Comparison of ENCODE assay signal across 12 cellular contexts in the genomic region with DNA sequence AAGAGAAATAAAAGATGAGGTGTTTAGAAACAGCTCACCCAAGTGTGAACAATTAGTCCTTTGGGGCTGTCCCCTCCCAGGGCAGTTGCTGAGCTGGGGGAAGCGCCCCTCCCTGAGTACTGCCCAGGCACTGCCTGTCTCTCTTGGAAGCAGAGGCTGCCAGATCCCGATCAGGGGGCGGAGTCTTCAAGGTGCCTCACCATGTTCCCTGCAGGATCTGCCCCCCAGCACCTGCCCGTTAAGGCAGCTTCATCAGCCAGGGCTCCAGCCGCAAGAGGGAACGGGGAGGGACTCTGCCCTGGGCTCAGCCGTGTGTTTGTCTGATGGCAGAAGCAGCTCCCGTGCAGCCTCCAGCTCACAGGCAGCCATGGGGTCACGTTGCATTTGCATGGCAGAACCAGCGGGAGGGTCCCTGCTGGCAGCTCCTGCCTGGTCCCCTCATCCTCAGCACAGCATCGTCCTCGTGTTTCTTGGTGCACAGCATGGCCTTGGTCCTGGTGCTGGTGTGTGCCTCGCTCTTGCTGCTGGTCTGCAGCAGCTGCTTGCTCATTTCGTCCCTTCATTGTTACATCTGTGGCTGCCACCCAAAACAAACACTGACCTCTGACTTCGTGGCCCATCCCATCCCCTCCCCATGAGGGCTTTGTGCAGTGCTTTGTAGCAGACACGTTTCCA. TPM values are rescaled to one million over a fixed set of nuclear protein-coding genes. Genes with fewer than 3 reads are reported as not detected.
DNase-seq lines count a peak whose midpoint lies in the region; ATAC-seq, FAIRE-seq and TF ChIP-seq lines count a peak whose summit lies in the region.
"Had no signal": no experiment of that assay in that cellular context is flagged by ENCODE, and none has a peak within 500 bp of the region (broad histone marks: within the 10 kb centered on the region; RNA-seq: fewer than 3 reads in every experiment).

No MANE protein-coding gene starts in this region.

- no peak for TF ChIP-seq RAD21 in H1 (IDR thresholded peaks at IDR 0.05 in 1 of 2, conservative IDR thresholded peaks at IDR 0.05 in 1 of 2; ENCODE audit: low read depth in 2 of 2, low read length in 2 of 2)

- no peak overlapping the region for H2BK120ac ChIP-seq in H1 (replicated peaks; ENCODE audit: low read depth, low read length)

- no peak overlapping the region for H3K56ac ChIP-seq in H1 (replicated peaks; ENCODE audit: insufficient read length, low read depth, low read length)

- TF ChIP-seq POLR2A in H1 (IDR thresholded peaks at IDR 0.05; ENCODE audit: control extremely low read depth in 1 of 2, low read depth in 2 of 2, low read length in 2 of 2): no peak

- 29% methylated on average over 16 of the region's 16 CpGs; no CpG with 5 or more reads in 1 of the 2 experiments for WGBS in H1 (ENCODE audit: extremely low coverage in 1 of 2, insufficient coverage in 1 of 2, insufficient read length in 1 of 2, insufficient replicate concordance in 2 of 2, low coverage in 1 of 2, low lambda C conversion rate in 2 of 2, missing lambda C conversion rate in 1 of 2), 2 experiments
- 8 to 23% (median 14%) methylated on average over 16 of the region's 16 CpGs for WGBS in psoas muscle, 3 donors

- no peak overlapping the region for H3K4ac ChIP-seq in H1 (replicated peaks; ENCODE audit: insufficient read length, low read depth, low read length)

- H3K14ac ChIP-seq in H1 (ENCODE audit: insufficient read length): no peak overlapping the region

- peak overlapping the region; percentile 11; the same call in 1 of the 2 replicates for H4K8ac ChIP-seq in H1 (ENCODE audit: extremely low read depth, insufficient read depth, low read length)

- H3K23me2 ChIP-seq in H1 (ENCODE audit: low read depth, low read length): peaks cover 6% of the 10 kb centered on the region

- no peak overlapping the region for H3K4me3 Mint-ChIP-seq in type B pancreatic cell
- H3K4me3 Mint-ChIP-seq: activated naive CD8-positive, alpha-beta T cell had no signal

- H2BK12ac ChIP-seq in H1 (ENCODE audit: low read depth, low read length): peak overlapping the region; percentile 63; the same call in 1 of the 2 replicates

- TF ChIP-seq EP300 in H1 (IDR thresholded peaks at IDR 0.05; ENCODE audit: borderline replicate concordance in 1 of 2, low read depth in 2 of 2, low read length in 2 of 2): no peak

- H3K4me3 ChIP-seq in H1 (ENCODE audit: extremely low read depth in 1 of 4, insufficient read depth in 2 of 4, low read depth in 3 of 4, low read length in 4 of 4) (peak overlapping the region in 2 of 4 experiments; percentile 4 to 11; a peak in 2 of 8 replicates), psoas muscle (no peak overlapping the region)
- H3K4me3 ChIP-seq: upper lobe of right lung had no signal

- peaks cover 0 to 5% (median 1%) of the 10 kb centered on the region in 4 experiments; a peak in 4 of 7 replicates for H3K27me3 ChIP-seq in H1 (replicated peaks in 1 of 4; ENCODE audit: control insufficient read depth in 3 of 4, extremely low read depth in 1 of 4, insufficient read depth in 3 of 4, low read length in 3 of 4)
- peaks cover 0 to 9% (median 2%) of the 10 kb centered on the region in 3 donors for H3K27me3 ChIP-seq in psoas muscle (ENCODE audit: insufficient read depth in 3 of 3, low read length in 2 of 3)

- H3K79me1 ChIP-seq in H1 (ENCODE audit: low read depth, low read length): peaks cover 6% of the 10 kb centered on the region

- H2AK5ac ChIP-seq in H1 (ENCODE audit: low read depth, low read length): 0 out of 2 replicates have a peak overlapping the region, but pooled peaks have one; percentile 60

- peaks cover 3% of the 10 kb centered on the region for H3K36me3 Mint-ChIP-seq in type B pancreatic cell
- H3K36me3 Mint-ChIP-seq: activated naive CD8-positive, alpha-beta T cell had no signal

- H3K27ac ChIP-seq in H1 (ENCODE audit: low read depth, low read length) (no peak overlapping the region), psoas muscle (no peak overlapping the region)
- H3K27ac ChIP-seq: upper lobe of right lung had no signal

- H3K4me1 Mint-ChIP-seq in type B pancreatic cell (ENCODE audit: unreplicated experiment): peaks cover 9% of the 10 kb centered on the region

- H3K79me2 ChIP-seq in H1 (ENCODE audit: control insufficient read depth in 1 of 2, insufficient read depth in 2 of 2, low read length in 2 of 2): no peaks in the 10 kb centered on the region

- H3K9me3 ChIP-seq in H1 (ENCODE audit: insufficient read depth in 2 of 2, low read depth in 1 of 2, low read length in 1 of 2) (no peaks in the 10 kb centered on the region; a peak in 1 of 4 replicates), psoas muscle (no peaks in the 10 kb centered on the region)
- H3K9me3 ChIP-seq: upper lobe of right lung had no signal

- intact Hi-C loops in psoas muscle (cut with DNase I): no loop called here

- CTCF ChIA-PET in H1 (lab: Charles Lee; ENCODE audit: partially characterized antibody): interaction anchor here (0.9 to 1.3 kb wide), 3 partner anchors 13 to 33 kb away, joined by 3 read pairs; no protein-coding TSS in a partner anchor

- H3K27ac Mint-ChIP-seq in type B pancreatic cell: no peak overlapping the region
- H3K27ac Mint-ChIP-seq: activated naive CD8-positive, alpha-beta T cell had no signal

- H3K9me3 Mint-ChIP-seq in type B pancreatic cell: peaks cover 3% of the 10 kb centered on the region

- no peak for TF ChIP-seq CTCF in H1 (IDR thresholded peaks at IDR 0.05; ENCODE audit: control extremely low read depth in 1 of 3, insufficient read depth in 1 of 3, low read depth in 1 of 3, low read length in 3 of 3)
- TF ChIP-seq CTCF in psoas muscle (IDR thresholded peaks at IDR 0.05): no peak
- no peak for TF ChIP-seq CTCF in type B pancreatic cell (conservative IDR thresholded peaks at IDR 0.05)

- H3K23ac ChIP-seq in H1 (ENCODE audit: insufficient read length): no peak overlapping the region

- no peaks in the 10 kb centered on the region for H3K36me3 ChIP-seq in H1 (ENCODE audit: control insufficient read depth in 2 of 4, insufficient read depth in 4 of 4, low read length in 3 of 4)
- no peaks in the 10 kb centered on the region for H3K36me3 ChIP-seq in psoas muscle (ENCODE audit: insufficient read depth in 1 of 2, low read depth in 1 of 2)
- H3K36me3 ChIP-seq: upper lobe of right lung had no signal

- H4K91ac ChIP-seq in H1 (replicated peaks; ENCODE audit: insufficient read length, low read length): no peak overlapping the region

- peak overlapping the region; percentile 39; the same call in 1 of the 2 replicates for H2AFZ ChIP-seq in H1 (ENCODE audit: low read length)

- peak overlapping the region; percentile 88; the same call in 1 of the 2 replicates for H2BK15ac ChIP-seq in H1 (ENCODE audit: low read length)

- H3K9ac ChIP-seq in H1 (replicated peaks in 1 of 4; ENCODE audit: extremely low read depth in 1 of 4, low read depth in 3 of 4, low read length in 3 of 4): no peak overlapping the region

- H2BK20ac ChIP-seq in H1 (ENCODE audit: low read length): 0 out of 2 replicates have a peak overlapping the region, but pooled peaks have one; percentile 1

- peak overlapping the region; percentile 14; the same call in 1 of the 2 replicates for H3K18ac ChIP-seq in H1 (ENCODE audit: extremely low read depth, low read length)

- peaks cover 0 to 2% of the 10 kb centered on the region in 2 experiments for H4K20me1 ChIP-seq in H1 (replicated peaks in 1 of 2; ENCODE audit: control insufficient read depth in 1 of 2, insufficient read depth in 2 of 2, low read length in 2 of 2)

- POLR2A ChIA-PET in H1 (lab: Charles Lee; ENCODE audit: partially characterized antibody): interaction anchor here (0.9 to 1.2 kb wide), 2 partner anchors 9 to 11 kb away, joined by 3 to 4 read pairs; no protein-coding TSS in a partner anchor

- H3K27me3 Mint-ChIP-seq in type B pancreatic cell: peaks cover 69% of the 10 kb centered on the region

- no peak for DNase-seq in activated CD4-positive, CD25-positive, alpha-beta regulatory T cell (lab: John Stamatoyannopoulos, UW)
- DNase-seq in NCI-H2227 (lab: John Stamatoyannopoulos, UW; ENCODE audit: unreplicated experiment) (peak; percentile 62), H1 (ENCODE audit: low read depth in 1 of 2, low spot score in 2 of 2) (no peak), psoas muscle (peak; percentile 6 to 37), NK-92 (lab: John Stamatoyannopoulos, UW; ENCODE audit: unreplicated experiment) (no peak), type B pancreatic cell (ENCODE audit: extremely low spot score, unreplicated experiment) (no peak)
- DNase-seq: KBM-7, upper lobe of right lung had no signal

- peak; percentile 43 to 51 for ATAC-seq in activated CD4-positive, CD25-positive, alpha-beta regulatory T cell treated with anti-CD3 and anti-CD28 coated beads, Interleukin-2, amount 50 U/mL, for 24 hours
- ATAC-seq in psoas muscle (no peak), HG02973 (IDR thresholded peaks at IDR 0.05; ENCODE audit: unreplicated experiment) (no peak)
- ATAC-seq: upper lobe of right lung had no signal

- FAIRE-seq in H1 (lab: Jason Lieb, UNC): no peak
- FAIRE-seq: islet of Langerhans had no signal

- H4K5ac ChIP-seq in H1 (ENCODE audit: insufficient read length, low read depth, low read length): no peak overlapping the region

- H3K4me1 ChIP-seq in H1 (replicated peaks in 1 of 4; ENCODE audit: control insufficient read depth in 3 of 4, insufficient read depth in 4 of 4, low read length in 3 of 4): peaks cover 0 to 9% (median 7%) of the 10 kb centered on the region in 4 experiments; a peak in 6 of 7 replicates
- no peaks in the 10 kb centered on the region for H3K4me1 ChIP-seq in psoas muscle
- H3K4me1 ChIP-seq: upper lobe of right lung had no signal

- peak overlapping the region; percentile 55 to 58 for H3K4me2 ChIP-seq in H1 (ENCODE audit: insufficient read depth in 1 of 2, low read depth in 2 of 2, low read length in 2 of 2)

- H2BK5ac ChIP-seq in H1 (ENCODE audit: low read depth, low read length): peak overlapping the region; percentile 68; the same call in 1 of the 2 replicates

TF ChIP-seq in H1, 55 proteins besides CTCF, POLR2A, EP300 and RAD21 (continues in another document):
- TF ChIP-seq, protein P1, sequence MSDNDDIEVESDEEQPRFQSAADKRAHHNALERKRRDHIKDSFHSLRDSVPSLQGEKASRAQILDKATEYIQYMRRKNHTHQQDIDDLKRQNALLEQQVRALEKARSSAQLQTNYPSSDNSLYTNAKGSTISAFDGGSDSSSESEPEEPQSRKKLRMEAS (IDR thresholded peaks at IDR 0.05): peak; percentile 69

RNA-seq across cellular contexts. Expression of a gene that starts 10.7 kb away (rescaled TPM):
- total RNA-seq in H1 (2021; fragmentation: NEBNext Ultra II Directional; extraction: Animal tissue kit (Norgen Biotek cat#: 25700)): 15.2 and 16.4 TPM in 2 replicates
- 12.9 and 21.6 TPM in 2 replicates for polyA plus RNA-seq in H1 (2011; rRNA removed)
- 12.2 TPM for polyA plus RNA-seq in H1 (2011; cell fraction: cytosol; rRNA removed)
- polyA plus RNA-seq in H1 (2011; cell fraction: nucleus; rRNA removed): 51.0 TPM
- polyA plus RNA-seq in H1 (2012, experiment 1 of 2): 17.8 to 24.2 TPM (median 20.8 TPM) in 4 replicates
- polyA plus RNA-seq in H1 (2012, experiment 2 of 2): 13.3 TPM
- 15.1 TPM for polyA plus RNA-seq in H1 (2013, experiment 1 of 2)
- polyA plus RNA-seq in H1 (2013, experiment 2 of 2): 13.3 TPM
- 7.1 and 10.2 TPM in 2 replicates for polyA minus RNA-seq in H1 (2011; rRNA and poly(A)+ RNA removed)
- 7.7 TPM for polyA minus RNA-seq in H1 (2011; cell fraction: cytosol; rRNA and poly(A)+ RNA removed)
- 9.5 TPM for polyA minus RNA-seq in H1 (2011; cell fraction: nucleus; rRNA and poly(A)+ RNA removed)
- total RNA-seq in psoas muscle: 1 to 10 TPM in 1 of 4 donors, under 1 TPM in 3; 0.82 to 1.4 (median 0.85) TPM
- polyA plus RNA-seq in psoas muscle: under 1 TPM; 0.30 to 0.39 (median 0.36) TPM
- total RNA-seq in type B pancreatic cell (ENCODE audit: low replicate concordance): 11.7 and 61.9 TPM in 2 replicates

Comparison
In these comparisons a context has a peak if more than half of its experiments do, and no peak if none do; other contexts are left out.
1. ATAC-seq: peak in activated CD4-positive, CD25-positive, alpha-beta regulatory T cell treated with anti-CD3 and anti-CD28 coated beads, Interleukin-2, amount 50 U/mL, for 24 hours (2 of 2); none in psoas muscle (0 of 4) and HG02973 (single experiment).
2. DNase-seq: peak in NCI-H2227 (single experiment) and psoas muscle (2 of 2); none in activated CD4-positive, CD25-positive, alpha-beta regulatory T cell (0 of 4), H1 (0 of 2), NK-92 (single experiment) and type B pancreatic cell (single experiment).